Comparison of ENCODE assay signal across 8 cellular contexts in genomic region chr3:66220602-66221377, GRCh38. TPM values are rescaled to one million over a fixed set of nuclear protein-coding genes. Genes with fewer than 3 reads are reported as not detected.
DNase-seq lines count a peak whose midpoint lies in the region; ATAC-seq, FAIRE-seq and TF ChIP-seq lines count a peak whose summit lies in the region.

Gene SLC25A26, plus strand, starts transcription at chr3:66221001. Its CDS starts 94 bp downstream, at chr3:66221095.

- peak within 1 kb of the TSS; percentile 93 for H3K4me2 ChIP-seq in mammary epithelial cell (ENCODE audit: insufficient read depth, low read depth, low read length)

- H3K9me3 ChIP-seq in WERI-Rb-1 (ENCODE audit: severe bottlenecking) (no peaks in the 10 kb centered on the region), mammary epithelial cell (replicated peaks; ENCODE audit: insufficient read depth, low read length) (no peaks in the 10 kb centered on the region), iPS-20b (ENCODE audit: insufficient read depth, low read depth, low read length) (no peaks in the 10 kb centered on the region), small intestine (ENCODE audit: control insufficient read depth, low read depth) (no peaks in the 10 kb centered on the region)

- peak within 1 kb of the TSS; percentile 96 for H2AFZ ChIP-seq in mammary epithelial cell (ENCODE audit: low read depth, low read length)

- peaks cover 32% of the 10 kb centered on the region for H3K79me2 ChIP-seq in mammary epithelial cell (ENCODE audit: insufficient read depth, low read length)

- dilution Hi-C loops in mammary epithelial cell (cut with HindIII; ENCODE audit: low sequenced_read_pairs) = no loop called here

- WGBS in mammary epithelial cell (ENCODE audit: low coverage, missing lambda C conversion rate) = 0% methylated on average over 21 of the region's 56 CpGs
- 0 to 1% (median 0%) methylated on average over 55 to 56 of the region's 56 CpGs for WGBS in small intestine, 3 donors

- H3K27me3 ChIP-seq in WERI-Rb-1 (ENCODE audit: insufficient read depth, low read depth, severe bottlenecking) = no peaks in the 10 kb centered on the region
- H3K27me3 ChIP-seq in mammary epithelial cell (ENCODE audit: insufficient read depth, low read length) = no peaks in the 10 kb centered on the region
- H3K27me3 ChIP-seq in iPS-20b (ENCODE audit: insufficient read depth, low read length) = no peaks in the 10 kb centered on the region
- H3K27me3 ChIP-seq in small intestine (ENCODE audit: control insufficient read depth in 2 of 2, insufficient read depth in 2 of 2, low read length in 2 of 2) = no peaks in the 10 kb centered on the region

- CTCF ChIA-PET in mammary epithelial cell (lab: Charles Lee; ENCODE audit: low non-redundant PET) = interaction anchor here (0.5 kb wide), 1 partner anchor 11 kb away, joined by 4 read pairs; no protein-coding TSS in a partner anchor

- H3K4me3 ChIP-seq in WERI-Rb-1 (ENCODE audit: low read depth, low read length) (peak within 1 kb of the TSS; percentile 71), mammary epithelial cell (replicated peaks in 1 of 3; ENCODE audit: insufficient read depth in 1 of 3, low read depth in 2 of 3, low read length in 3 of 3) (peak within 1 kb of the TSS; percentile 91 to 96 (median 95)), iPS-20b (ENCODE audit: low read length) (peak within 1 kb of the TSS; percentile 76), small intestine (ENCODE audit: low read depth in 1 of 2, low read length in 2 of 2) (peak within 1 kb of the TSS; percentile 81 to 86)

- DNase-seq in ACHN (peak; percentile 94), NCI-H2227 (lab: John Stamatoyannopoulos, UW; ENCODE audit: unreplicated experiment) (peak; percentile 94), WERI-Rb-1 (peak; percentile 98), mammary epithelial cell (peak; percentile 98), small intestine (peak; percentile 99)

- H3K9ac ChIP-seq in mammary epithelial cell (ENCODE audit: insufficient read depth, low read length) (peak within 1 kb of the TSS; percentile 91), iPS-20b (ENCODE audit: low read depth, low read length) (peak within 1 kb of the TSS; percentile 70)

- ATAC-seq in GM18873 (IDR thresholded peaks at IDR 0.05; ENCODE audit: low FRiP score, unreplicated experiment) = peak; percentile 98
- peak; percentile 99 for ATAC-seq in HG03139 (IDR thresholded peaks at IDR 0.05; ENCODE audit: unreplicated experiment)

- H3K27ac ChIP-seq in WERI-Rb-1 (peak within 1 kb of the TSS; percentile 62), mammary epithelial cell (ENCODE audit: insufficient read depth, low read depth, low read length) (peak within 1 kb of the TSS; percentile 87), iPS-20b (ENCODE audit: low read length) (no peak within 1 kb of the TSS), small intestine (ENCODE audit: low read depth in 1 of 2, low read length in 1 of 2) (peak within 1 kb of the TSS; percentile 43 to 85)

- BruUV-seq in mammary epithelial cell (replicated peaks; lab: Mats Ljungman, UMichigan) = TSS peak; percentile 33

- TF ChIP-seq CTCF in WERI-Rb-1 (IDR thresholded peaks at IDR 0.05; ENCODE audit: low read depth, low read length) (no peak), mammary epithelial cell (conservative IDR thresholded peaks at IDR 0.05 in 1 of 2, IDR thresholded peaks at IDR 0.05 in 1 of 2; ENCODE audit: extremely low read depth in 1 of 2, insufficient read depth in 1 of 2, low read depth in 1 of 2, low read length in 2 of 2) (no peak)

- in situ Hi-C loops in ACHN (cut with HindIII; ENCODE audit: low pct_ligation_motif_present, low pct_unique_long_range_greater_than_20kb, low sequenced_read_pairs) (no loop called here), mammary epithelial cell (cut with MboI; ENCODE audit: low sequenced_read_pairs in 2 of 2) (no loop called here)

- peaks cover 9% of the 10 kb centered on the region for H3K4me1 ChIP-seq in mammary epithelial cell (ENCODE audit: insufficient read depth, low read length)
- H3K4me1 ChIP-seq in iPS-20b (ENCODE audit: insufficient read depth, low read length) = no peaks in the 10 kb centered on the region
- H3K4me1 ChIP-seq in small intestine (ENCODE audit: control insufficient read depth in 2 of 2, insufficient read depth in 1 of 2, low read depth in 1 of 2, low read length in 1 of 2) = peaks cover 0 to 3% of the 10 kb centered on the region in 2 donors

- intact Hi-C loops in mammary epithelial cell (cut with micrococcal nuclease) = loop anchor here (5.0 kb wide), 1 partner anchor 1173 kb away; no protein-coding TSS in a partner anchor

- H3K36me3 ChIP-seq in WERI-Rb-1 = peaks cover 3% of the 10 kb centered on the region
- H3K36me3 ChIP-seq in mammary epithelial cell (ENCODE audit: insufficient read depth, low read length) = no peaks in the 10 kb centered on the region
- 0 out of 2 replicates have a peak, but pooled peaks cover 4% of the 10 kb centered on the region for H3K36me3 ChIP-seq in iPS-20b (ENCODE audit: insufficient read depth, low read depth, low read length)
- H3K36me3 ChIP-seq in small intestine (ENCODE audit: control insufficient read depth in 2 of 2, insufficient read depth in 2 of 2, low read length in 2 of 2) = peaks cover 0 to 2% of the 10 kb centered on the region in 2 donors

- H4K20me1 ChIP-seq in mammary epithelial cell (ENCODE audit: insufficient read depth, low read length) = no peaks in the 10 kb centered on the region

- FAIRE-seq in small intestine (lab: Jason Lieb, UNC) = no peak

RNA-seq across cellular contexts. Expression of gene SLC25A26, which starts in this region (rescaled TPM):
- total RNA-seq in mammary epithelial cell = 10 to 100 TPM; 20.3 to 25.8 TPM
- polyA plus RNA-seq in mammary epithelial cell = 29.2 TPM
- 5.9 TPM for polyA minus RNA-seq in mammary epithelial cell
- polyA plus RNA-seq in small intestine = 10 to 100 TPM; 10.3 to 18.8 (median 17.6) TPM
